Comparison of ENCODE assay signal across 24 cellular contexts in the genomic region with DNA sequence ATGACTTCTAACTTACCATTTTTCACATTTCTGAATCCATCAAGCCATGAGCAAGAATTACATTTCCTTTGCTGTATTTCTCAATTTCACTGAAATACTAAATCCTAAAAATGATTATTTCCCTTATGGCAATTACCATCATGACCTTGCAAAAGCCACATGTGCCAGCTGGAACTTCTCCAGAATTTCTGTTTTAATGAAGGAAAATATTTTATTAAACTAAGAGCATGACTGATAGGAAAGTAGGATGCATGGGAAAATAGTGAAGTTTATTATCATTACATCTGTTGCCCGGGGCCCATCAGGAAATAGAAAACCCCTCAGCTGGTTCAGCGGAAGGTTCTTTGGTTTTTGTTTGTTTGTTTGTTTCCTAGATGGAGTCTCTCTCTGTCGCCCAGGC.
"Had no signal": no experiment of that assay in that cellular context is flagged by ENCODE, and none has a peak within 500 bp of the region (broad histone marks: within the 10 kb centered on the region; RNA-seq: fewer than 3 reads in every experiment).

No MANE protein-coding gene starts in this region.

- H3K27me3 ChIP-seq: suprapubic skin, testis, thyroid gland, tibial nerve, upper lobe of left lung, uterus, vagina had no signal

- DNase-seq: stimulated activated CD4-positive, alpha-beta T cell treated with anti-CD3 and anti-CD28 coated beads, Interleukin-2, amount 100 ng/mL, for 48 hours; stimulated activated CD4-positive, alpha-beta T cell treated with anti-CD3 and anti-CD28 coated beads, Interleukin-4, amount 100 ng/mL, for 1 hour; stimulated activated CD4-positive, alpha-beta T cell treated with anti-CD3 and anti-CD28 coated beads, Interleukin-4, amount 100 ng/mL, for 24 hours; stimulated activated CD4-positive, alpha-beta T cell treated with anti-CD3 and anti-CD28 coated beads, Interleukin-4, amount 100 ng/mL, for 4 hours; stimulated activated CD8-positive, alpha-beta memory T cell treated with anti-CD3 and anti-CD28 coated beads, Interleukin-4, amount 100 ng/mL, for 48 hours; stimulated activated naive B cell treated with anti-CD40 and anti-IgM and Interleukin-4, amounts not matched to agents 10 μg/mL and 1 μg/mL and 100 μg/mL, for 72 hours; stimulated activated naive CD4-positive, alpha-beta T cell; stimulated activated naive CD4-positive, alpha-beta T cell treated with Interleukin-2 at 50 U/mL for 16 hours; stimulated activated naive CD8-positive, alpha-beta T cell treated with anti-CD3 and anti-CD28 coated beads, Interleukin-15, amount 100 ng/mL, for 72 hours; stimulated activated naive CD8-positive, alpha-beta T cell treated with anti-CD3 and anti-CD28 coated beads, Interleukin-15, Interleukin-2, amounts not matched to agents 100 U/mL and 50 U/mL, for 24 hours; stomach; substantia nigra; testis; thyroid gland; tibial artery; transverse colon; trophoblast cell; upper lobe of left lung; upper lobe of right lung; uterus had no signal

- H3K9me3 ChIP-seq: stomach, suprapubic skin, testis, thoracic aorta, thyroid gland, tibial artery, tibial nerve, transverse colon, upper lobe of left lung, upper lobe of right lung, uterus, vagina had no signal

- H3K27ac ChIP-seq: stomach, suprapubic skin, testis, thoracic aorta, thyroid gland, tibial artery, tibial nerve, transverse colon, upper lobe of left lung, upper lobe of right lung, uterus, vagina had no signal

- H3K4me3 ChIP-seq: stomach, suprapubic skin, testis, thoracic aorta, thyroid gland, tibial artery, tibial nerve, transverse colon, upper lobe of left lung, upper lobe of right lung, uterus, vagina had no signal

- H3K36me3 ChIP-seq: stomach, suprapubic skin, thoracic aorta, thyroid gland, tibial artery, tibial nerve, transverse colon, upper lobe of left lung, upper lobe of right lung, uterus, vagina had no signal

- H3K4me1 ChIP-seq: stomach, suprapubic skin, thyroid gland, tibial artery, tibial nerve, transverse colon, upper lobe of left lung, upper lobe of right lung, uterus, vagina had no signal
